2 cellular contexts compared by ENCODE assay signal in the genomic region with DNA sequence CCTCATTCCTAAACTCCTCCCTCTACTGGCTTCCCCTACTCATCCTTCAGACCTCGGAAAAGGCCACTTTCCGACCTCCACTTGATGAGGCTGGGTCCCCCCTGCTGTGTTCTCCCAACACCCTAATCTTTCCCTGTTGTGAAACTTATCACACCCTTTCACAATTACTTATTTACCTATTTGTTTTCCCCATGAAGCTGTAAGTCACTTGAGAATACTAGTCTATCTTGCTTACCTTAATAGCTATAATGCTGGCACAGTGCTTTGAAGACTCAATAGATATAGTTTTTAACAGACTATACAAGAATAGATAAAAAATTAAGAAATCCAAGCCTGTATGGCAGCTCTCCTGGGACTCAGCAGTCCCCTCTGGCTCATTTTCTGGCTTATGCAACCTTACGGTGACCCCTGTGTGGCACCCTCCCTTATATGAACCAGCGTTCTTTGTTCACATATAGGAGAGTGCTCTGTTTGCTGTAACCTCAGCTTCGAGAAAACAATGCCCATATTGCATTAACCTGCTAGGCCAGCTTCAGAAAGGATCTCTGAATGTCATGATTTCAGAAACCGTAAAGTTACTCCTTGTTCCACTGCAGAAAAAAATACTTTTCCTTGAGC.
TF ChIP-seq lines count a peak whose summit lies in the region.

No MANE protein-coding gene starts in this region.

TF ChIP-seq in GM23338, 12 proteins besides CTCF, POLR2A, EP300 and RAD21 (continued from another document):
- TF ChIP-seq, protein P1, sequence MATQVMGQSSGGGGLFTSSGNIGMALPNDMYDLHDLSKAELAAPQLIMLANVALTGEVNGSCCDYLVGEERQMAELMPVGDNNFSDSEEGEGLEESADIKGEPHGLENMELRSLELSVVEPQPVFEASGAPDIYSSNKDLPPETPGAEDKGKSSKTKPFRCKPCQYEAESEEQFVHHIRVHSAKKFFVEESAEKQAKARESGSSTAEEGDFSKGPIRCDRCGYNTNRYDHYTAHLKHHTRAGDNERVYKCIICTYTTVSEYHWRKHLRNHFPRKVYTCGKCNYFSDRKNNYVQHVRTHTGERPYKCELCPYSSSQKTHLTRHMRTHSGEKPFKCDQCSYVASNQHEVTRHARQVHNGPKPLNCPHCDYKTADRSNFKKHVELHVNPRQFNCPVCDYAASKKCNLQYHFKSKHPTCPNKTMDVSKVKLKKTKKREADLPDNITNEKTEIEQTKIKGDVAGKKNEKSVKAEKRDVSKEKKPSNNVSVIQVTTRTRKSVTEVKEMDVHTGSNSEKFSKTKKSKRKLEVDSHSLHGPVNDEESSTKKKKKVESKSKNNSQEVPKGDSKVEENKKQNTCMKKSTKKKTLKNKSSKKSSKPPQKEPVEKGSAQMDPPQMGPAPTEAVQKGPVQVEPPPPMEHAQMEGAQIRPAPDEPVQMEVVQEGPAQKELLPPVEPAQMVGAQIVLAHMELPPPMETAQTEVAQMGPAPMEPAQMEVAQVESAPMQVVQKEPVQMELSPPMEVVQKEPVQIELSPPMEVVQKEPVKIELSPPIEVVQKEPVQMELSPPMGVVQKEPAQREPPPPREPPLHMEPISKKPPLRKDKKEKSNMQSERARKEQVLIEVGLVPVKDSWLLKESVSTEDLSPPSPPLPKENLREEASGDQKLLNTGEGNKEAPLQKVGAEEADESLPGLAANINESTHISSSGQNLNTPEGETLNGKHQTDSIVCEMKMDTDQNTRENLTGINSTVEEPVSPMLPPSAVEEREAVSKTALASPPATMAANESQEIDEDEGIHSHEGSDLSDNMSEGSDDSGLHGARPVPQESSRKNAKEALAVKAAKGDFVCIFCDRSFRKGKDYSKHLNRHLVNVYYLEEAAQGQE (IDR thresholded peaks at IDR 0.05; ENCODE audit: unreplicated experiment): no peak
- TF ChIP-seq ZNF114 (CRISPR knock-in tag; IDR thresholded peaks at IDR 0.05) (no peak), JUNB (IDR thresholded peaks at IDR 0.05; ENCODE audit: unreplicated experiment) (no peak), ZNF331 (CRISPR knock-in tag; IDR thresholded peaks at IDR 0.05; ENCODE audit: low read depth) (no peak), EZH2phosphoT487 (IDR thresholded peaks at IDR 0.05; ENCODE audit: unreplicated experiment) (no peak), EZH2 (IDR thresholded peaks at IDR 0.05; ENCODE audit: low read depth, unreplicated experiment) (no peak), POLR2AphosphoS5 (IDR thresholded peaks at IDR 0.05; ENCODE audit: low read depth) (no peak)
- TF ChIP-seq, protein P2, sequence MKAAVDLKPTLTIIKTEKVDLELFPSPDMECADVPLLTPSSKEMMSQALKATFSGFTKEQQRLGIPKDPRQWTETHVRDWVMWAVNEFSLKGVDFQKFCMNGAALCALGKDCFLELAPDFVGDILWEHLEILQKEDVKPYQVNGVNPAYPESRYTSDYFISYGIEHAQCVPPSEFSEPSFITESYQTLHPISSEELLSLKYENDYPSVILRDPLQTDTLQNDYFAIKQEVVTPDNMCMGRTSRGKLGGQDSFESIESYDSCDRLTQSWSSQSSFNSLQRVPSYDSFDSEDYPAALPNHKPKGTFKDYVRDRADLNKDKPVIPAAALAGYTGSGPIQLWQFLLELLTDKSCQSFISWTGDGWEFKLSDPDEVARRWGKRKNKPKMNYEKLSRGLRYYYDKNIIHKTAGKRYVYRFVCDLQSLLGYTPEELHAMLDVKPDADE (IDR thresholded peaks at IDR 0.05): no peak
- TF ChIP-seq, protein P3, sequence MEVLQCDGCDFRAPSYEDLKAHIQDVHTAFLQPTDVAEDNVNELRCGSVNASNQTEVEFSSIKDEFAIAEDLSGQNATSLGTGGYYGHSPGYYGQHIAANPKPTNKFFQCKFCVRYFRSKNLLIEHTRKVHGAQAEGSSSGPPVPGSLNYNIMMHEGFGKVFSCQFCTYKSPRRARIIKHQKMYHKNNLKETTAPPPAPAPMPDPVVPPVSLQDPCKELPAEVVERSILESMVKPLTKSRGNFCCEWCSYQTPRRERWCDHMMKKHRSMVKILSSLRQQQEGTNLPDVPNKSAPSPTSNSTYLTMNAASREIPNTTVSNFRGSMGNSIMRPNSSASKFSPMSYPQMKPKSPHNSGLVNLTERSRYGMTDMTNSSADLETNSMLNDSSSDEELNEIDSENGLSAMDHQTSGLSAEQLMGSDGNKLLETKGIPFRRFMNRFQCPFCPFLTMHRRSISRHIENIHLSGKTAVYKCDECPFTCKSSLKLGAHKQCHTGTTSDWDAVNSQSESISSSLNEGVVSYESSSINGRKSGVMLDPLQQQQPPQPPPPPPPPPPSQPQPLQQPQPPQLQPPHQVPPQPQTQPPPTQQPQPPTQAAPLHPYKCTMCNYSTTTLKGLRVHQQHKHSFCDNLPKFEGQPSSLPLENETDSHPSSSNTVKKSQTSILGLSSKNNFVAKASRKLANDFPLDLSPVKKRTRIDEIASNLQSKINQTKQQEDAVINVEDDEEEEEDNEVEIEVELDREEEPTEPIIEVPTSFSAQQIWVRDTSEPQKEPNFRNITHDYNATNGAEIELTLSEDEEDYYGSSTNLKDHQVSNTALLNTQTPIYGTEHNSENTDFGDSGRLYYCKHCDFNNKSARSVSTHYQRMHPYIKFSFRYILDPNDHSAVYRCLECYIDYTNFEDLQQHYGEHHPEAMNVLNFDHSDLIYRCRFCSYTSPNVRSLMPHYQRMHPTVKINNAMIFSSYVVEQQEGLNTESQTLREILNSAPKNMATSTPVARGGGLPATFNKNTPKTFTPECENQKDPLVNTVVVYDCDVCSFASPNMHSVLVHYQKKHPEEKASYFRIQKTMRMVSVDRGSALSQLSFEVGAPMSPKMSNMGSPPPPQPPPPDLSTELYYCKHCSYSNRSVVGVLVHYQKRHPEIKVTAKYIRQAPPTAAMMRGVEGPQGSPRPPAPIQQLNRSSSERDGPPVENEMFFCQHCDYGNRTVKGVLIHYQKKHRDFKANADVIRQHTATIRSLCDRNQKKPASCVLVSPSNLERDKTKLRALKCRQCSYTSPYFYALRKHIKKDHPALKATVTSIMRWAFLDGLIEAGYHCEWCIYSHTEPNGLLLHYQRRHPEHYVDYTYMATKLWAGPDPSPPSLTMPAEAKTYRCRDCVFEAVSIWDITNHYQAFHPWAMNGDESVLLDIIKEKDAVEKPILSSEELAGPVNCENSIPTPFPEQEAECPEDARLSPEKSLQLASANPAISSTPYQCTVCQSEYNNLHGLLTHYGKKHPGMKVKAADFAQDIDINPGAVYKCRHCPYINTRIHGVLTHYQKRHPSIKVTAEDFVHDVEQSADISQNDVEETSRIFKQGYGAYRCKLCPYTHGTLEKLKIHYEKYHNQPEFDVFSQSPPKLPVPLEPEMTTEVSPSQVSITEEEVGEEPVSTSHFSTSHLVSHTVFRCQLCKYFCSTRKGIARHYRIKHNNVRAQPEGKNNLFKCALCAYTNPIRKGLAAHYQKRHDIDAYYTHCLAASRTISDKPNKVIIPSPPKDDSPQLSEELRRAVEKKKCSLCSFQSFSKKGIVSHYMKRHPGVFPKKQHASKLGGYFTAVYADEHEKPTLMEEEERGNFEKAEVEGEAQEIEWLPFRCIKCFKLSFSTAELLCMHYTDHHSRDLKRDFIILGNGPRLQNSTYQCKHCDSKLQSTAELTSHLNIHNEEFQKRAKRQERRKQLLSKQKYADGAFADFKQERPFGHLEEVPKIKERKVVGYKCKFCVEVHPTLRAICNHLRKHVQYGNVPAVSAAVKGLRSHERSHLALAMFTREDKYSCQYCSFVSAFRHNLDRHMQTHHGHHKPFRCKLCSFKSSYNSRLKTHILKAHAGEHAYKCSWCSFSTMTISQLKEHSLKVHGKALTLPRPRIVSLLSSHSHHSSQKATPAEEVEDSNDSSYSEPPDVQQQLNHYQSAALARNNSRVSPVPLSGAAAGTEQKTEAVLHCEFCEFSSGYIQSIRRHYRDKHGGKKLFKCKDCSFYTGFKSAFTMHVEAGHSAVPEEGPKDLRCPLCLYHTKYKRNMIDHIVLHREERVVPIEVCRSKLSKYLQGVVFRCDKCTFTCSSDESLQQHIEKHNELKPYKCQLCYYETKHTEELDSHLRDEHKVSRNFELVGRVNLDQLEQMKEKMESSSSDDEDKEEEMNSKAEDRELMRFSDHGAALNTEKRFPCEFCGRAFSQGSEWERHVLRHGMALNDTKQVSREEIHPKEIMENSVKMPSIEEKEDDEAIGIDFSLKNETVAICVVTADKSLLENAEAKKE (CRISPR knock-in tag; IDR thresholded peaks at IDR 0.05): no peak
TF ChIP-seq in GM23338: peak in this region for 0.

TF ChIP-seq in HepG2, 621 proteins besides CTCF, POLR2A, EP300 and RAD21 (continued from another document and continues in another):
- TF ChIP-seq, protein P4, sequence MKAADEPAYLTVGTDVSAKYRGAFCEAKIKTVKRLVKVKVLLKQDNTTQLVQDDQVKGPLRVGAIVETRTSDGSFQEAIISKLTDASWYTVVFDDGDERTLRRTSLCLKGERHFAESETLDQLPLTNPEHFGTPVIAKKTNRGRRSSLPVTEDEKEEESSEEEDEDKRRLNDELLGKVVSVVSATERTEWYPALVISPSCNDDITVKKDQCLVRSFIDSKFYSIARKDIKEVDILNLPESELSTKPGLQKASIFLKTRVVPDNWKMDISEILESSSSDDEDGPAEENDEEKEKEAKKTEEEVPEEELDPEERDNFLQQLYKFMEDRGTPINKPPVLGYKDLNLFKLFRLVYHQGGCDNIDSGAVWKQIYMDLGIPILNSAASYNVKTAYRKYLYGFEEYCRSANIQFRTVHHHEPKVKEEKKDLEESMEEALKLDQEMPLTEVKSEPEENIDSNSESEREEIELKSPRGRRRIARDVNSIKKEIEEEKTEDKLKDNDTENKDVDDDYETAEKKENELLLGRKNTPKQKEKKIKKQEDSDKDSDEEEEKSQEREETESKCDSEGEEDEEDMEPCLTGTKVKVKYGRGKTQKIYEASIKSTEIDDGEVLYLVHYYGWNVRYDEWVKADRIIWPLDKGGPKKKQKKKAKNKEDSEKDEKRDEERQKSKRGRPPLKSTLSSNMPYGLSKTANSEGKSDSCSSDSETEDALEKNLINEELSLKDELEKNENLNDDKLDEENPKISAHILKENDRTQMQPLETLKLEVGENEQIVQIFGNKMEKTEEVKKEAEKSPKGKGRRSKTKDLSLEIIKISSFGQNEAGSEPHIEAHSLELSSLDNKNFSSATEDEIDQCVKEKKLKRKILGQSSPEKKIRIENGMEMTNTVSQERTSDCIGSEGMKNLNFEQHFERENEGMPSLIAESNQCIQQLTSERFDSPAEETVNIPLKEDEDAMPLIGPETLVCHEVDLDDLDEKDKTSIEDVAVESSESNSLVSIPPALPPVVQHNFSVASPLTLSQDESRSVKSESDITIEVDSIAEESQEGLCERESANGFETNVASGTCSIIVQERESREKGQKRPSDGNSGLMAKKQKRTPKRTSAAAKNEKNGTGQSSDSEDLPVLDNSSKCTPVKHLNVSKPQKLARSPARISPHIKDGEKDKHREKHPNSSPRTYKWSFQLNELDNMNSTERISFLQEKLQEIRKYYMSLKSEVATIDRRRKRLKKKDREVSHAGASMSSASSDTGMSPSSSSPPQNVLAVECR (CRISPR knock-in tag; IDR thresholded peaks at IDR 0.05; ENCODE audit: borderline replicate concordance): no peak
- no peak for TF ChIP-seq ELF4 (CRISPR knock-in tag; IDR thresholded peaks at IDR 0.05; ENCODE audit: borderline replicate concordance)
- TF ChIP-seq SSRP1 (CRISPR knock-in tag; IDR thresholded peaks at IDR 0.05): no peak
- TF ChIP-seq ZFX (CRISPR knock-in tag; IDR thresholded peaks at IDR 0.05; ENCODE audit: low read depth): no peak
- TF ChIP-seq NR2C2 (CRISPR knock-in tag; IDR thresholded peaks at IDR 0.05; ENCODE audit: borderline replicate concordance): 0 out of 2 replicates have a peak, but pooled peaks have one; percentile 15
- TF ChIP-seq SOX13 (IDR thresholded peaks at IDR 0.05): no peak
- peak in 1 of 2 experiments; percentile 78; a peak in 2 of 4 replicates for TF ChIP-seq SOX13 (CRISPR knock-in tag; conservative IDR thresholded peaks at IDR 0.05 in 1 of 2, IDR thresholded peaks at IDR 0.05 in 1 of 2)
- no peak for TF ChIP-seq NR1H2 (CRISPR knock-in tag; IDR thresholded peaks at IDR 0.05; ENCODE audit: borderline replicate concordance, low read depth)
- TF ChIP-seq, protein P5, sequence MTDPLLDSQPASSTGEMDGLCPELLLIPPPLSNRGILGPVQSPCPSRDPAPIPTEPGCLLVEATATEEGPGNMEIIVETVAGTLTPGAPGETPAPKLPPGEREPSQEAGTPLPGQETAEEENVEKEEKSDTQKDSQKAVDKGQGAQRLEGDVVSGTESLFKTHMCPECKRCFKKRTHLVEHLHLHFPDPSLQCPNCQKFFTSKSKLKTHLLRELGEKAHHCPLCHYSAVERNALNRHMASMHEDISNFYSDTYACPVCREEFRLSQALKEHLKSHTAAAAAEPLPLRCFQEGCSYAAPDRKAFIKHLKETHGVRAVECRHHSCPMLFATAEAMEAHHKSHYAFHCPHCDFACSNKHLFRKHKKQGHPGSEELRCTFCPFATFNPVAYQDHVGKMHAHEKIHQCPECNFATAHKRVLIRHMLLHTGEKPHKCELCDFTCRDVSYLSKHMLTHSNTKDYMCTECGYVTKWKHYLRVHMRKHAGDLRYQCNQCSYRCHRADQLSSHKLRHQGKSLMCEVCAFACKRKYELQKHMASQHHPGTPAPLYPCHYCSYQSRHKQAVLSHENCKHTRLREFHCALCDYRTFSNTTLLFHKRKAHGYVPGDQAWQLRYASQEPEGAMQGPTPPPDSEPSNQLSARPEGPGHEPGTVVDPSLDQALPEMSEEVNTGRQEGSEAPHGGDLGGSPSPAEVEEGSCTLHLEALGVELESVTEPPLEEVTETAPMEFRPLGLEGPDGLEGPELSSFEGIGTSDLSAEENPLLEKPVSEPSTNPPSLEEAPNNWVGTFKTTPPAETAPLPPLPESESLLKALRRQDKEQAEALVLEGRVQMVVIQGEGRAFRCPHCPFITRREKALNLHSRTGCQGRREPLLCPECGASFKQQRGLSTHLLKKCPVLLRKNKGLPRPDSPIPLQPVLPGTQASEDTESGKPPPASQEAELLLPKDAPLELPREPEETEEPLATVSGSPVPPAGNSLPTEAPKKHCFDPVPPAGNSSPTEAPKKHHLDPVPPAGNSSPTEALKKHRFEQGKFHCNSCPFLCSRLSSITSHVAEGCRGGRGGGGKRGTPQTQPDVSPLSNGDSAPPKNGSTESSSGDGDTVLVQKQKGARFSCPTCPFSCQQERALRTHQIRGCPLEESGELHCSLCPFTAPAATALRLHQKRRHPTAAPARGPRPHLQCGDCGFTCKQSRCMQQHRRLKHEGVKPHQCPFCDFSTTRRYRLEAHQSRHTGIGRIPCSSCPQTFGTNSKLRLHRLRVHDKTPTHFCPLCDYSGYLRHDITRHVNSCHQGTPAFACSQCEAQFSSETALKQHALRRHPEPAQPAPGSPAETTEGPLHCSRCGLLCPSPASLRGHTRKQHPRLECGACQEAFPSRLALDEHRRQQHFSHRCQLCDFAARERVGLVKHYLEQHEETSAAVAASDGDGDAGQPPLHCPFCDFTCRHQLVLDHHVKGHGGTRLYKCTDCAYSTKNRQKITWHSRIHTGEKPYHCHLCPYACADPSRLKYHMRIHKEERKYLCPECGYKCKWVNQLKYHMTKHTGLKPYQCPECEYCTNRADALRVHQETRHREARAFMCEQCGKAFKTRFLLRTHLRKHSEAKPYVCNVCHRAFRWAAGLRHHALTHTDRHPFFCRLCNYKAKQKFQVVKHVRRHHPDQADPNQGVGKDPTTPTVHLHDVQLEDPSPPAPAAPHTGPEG (CRISPR knock-in tag; IDR thresholded peaks at IDR 0.05): no peak
- TF ChIP-seq, protein P6, sequence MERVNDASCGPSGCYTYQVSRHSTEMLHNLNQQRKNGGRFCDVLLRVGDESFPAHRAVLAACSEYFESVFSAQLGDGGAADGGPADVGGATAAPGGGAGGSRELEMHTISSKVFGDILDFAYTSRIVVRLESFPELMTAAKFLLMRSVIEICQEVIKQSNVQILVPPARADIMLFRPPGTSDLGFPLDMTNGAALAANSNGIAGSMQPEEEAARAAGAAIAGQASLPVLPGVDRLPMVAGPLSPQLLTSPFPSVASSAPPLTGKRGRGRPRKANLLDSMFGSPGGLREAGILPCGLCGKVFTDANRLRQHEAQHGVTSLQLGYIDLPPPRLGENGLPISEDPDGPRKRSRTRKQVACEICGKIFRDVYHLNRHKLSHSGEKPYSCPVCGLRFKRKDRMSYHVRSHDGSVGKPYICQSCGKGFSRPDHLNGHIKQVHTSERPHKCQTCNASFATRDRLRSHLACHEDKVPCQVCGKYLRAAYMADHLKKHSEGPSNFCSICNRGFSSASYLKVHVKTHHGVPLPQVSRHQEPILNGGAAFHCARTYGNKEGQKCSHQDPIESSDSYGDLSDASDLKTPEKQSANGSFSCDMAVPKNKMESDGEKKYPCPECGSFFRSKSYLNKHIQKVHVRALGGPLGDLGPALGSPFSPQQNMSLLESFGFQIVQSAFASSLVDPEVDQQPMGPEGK (CRISPR knock-in tag; IDR thresholded peaks at IDR 0.05): 0 out of 2 replicates have a peak, but pooled peaks have one; percentile 9
